In the genomic region with DNA sequence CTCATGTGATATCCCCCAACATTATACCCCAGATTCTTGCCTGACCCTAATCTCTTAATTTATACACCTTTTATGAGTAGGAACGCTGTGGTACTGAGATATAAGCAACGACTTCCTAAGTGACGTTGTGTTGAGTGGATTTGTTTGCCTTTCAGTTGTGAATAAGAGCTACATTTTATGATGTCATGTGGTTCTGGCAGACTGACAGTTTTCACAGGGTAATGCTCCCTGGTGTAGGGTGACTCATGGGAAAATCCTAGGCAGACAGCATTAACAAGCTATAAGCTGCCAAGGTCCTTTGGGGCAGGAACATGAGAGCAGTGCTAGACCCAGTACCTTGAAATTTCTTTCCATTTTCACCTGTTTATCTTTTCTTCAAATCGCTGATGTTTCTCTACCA, we compare ENCODE assay signal across 8 cellular contexts. TPM values are rescaled to one million over a fixed set of nuclear protein-coding genes. Genes with fewer than 3 reads are reported as not detected.
DNase-seq lines count a peak whose midpoint lies in the region; ATAC-seq and TF ChIP-seq lines count a peak whose summit lies in the region.

No MANE protein-coding gene starts in this region.

- peak overlapping the region; percentile 64 for H3K4me2 ChIP-seq in PC-3 (ENCODE audit: low read length)

- POLR2A ChIA-PET in HEK293T (lab: Yijun Ruan, JAX) = interaction anchor here (1.1 kb wide), 2 partner anchors 11 to 118 kb away, joined by 3 to 6 read pairs; a partner anchor contains a TSS
- POLR2A ChIA-PET in PC-3 (lab: Charles Lee; ENCODE audit: unreplicated experiment) = interaction anchor here (0.6 to 0.9 kb wide), 2 partner anchors 11 to 205 kb away, joined by 6 to 7 read pairs; a partner anchor contains a TSS

- H3K36me3 ChIP-seq in PC-3 (ENCODE audit: low read depth, low read length) = peaks cover 12% of the 10 kb centered on the region

- no TSS peak for BruUV-seq in PC-3 (replicated peaks; lab: Mats Ljungman, UMichigan)

- ATAC-seq in PC-3 = peak; percentile 92

- H3K4me3 ChIP-seq in PC-3 (ENCODE audit: low read length) = no peak overlapping the region

- H3K27ac ChIP-seq in PC-3 (ENCODE audit: low read length) = peak overlapping the region; percentile 75

- peaks cover 8% of the 10 kb centered on the region; the same call in 1 of the 2 replicates for H4K20me1 ChIP-seq in PC-3 (ENCODE audit: low read length)

- peak overlapping the region; percentile 29 for H3K9ac ChIP-seq in PC-3 (ENCODE audit: low read length)

- no peaks in the 10 kb centered on the region for H3F3A ChIP-seq in PC-3 (ENCODE audit: low read length, unreplicated experiment)

- intact Hi-C loops in PC-3 (cut with micrococcal nuclease) = loop anchor here (1.0 kb wide), 1 partner anchor 22 kb away; no protein-coding TSS in a partner anchor
- intact Hi-C loops in posterior cingulate gyrus (cut with DNase I) = no loop called here

- H3K9me3 ChIP-seq in PC-3 (ENCODE audit: low read length) = no peaks in the 10 kb centered on the region

- no peak for TF ChIP-seq CTCF in PC-3 (conservative IDR thresholded peaks at IDR 0.05; ENCODE audit: low read depth, low read length)

- H3K9me2 ChIP-seq in PC-3 (replicated peaks; ENCODE audit: low read length) = no peaks in the 10 kb centered on the region

- H3K27me3 ChIP-seq in PC-3 (ENCODE audit: low read length) = no peaks in the 10 kb centered on the region

- H3K4me1 ChIP-seq in PC-3 (ENCODE audit: insufficient read depth, low read length) = peaks cover 55% of the 10 kb centered on the region

- H3K79me2 ChIP-seq in PC-3 (ENCODE audit: low read length) = peaks cover 56% of the 10 kb centered on the region

- no peak overlapping the region for H2AFZ ChIP-seq in PC-3 (ENCODE audit: low read length)

- DNase-seq in COR-L47 (lab: John Stamatoyannopoulos, UW) (peak; percentile 71), HEK293T (ENCODE audit: extremely low spot score) (peak; percentile 50), PC-3 (peak; percentile 100), fibroblast of the conjunctiva (ENCODE audit: low read depth) (peak; percentile 93), stromal cell of bone marrow (ENCODE audit: low read depth) (peak; percentile 98), GM19240 (ENCODE audit: insufficient read length, low spot score) (no peak), posterior cingulate gyrus (no peak), occipital lobe (lab: John Stamatoyannopoulos, UW) (no peak)

- CTCF ChIA-PET in HEK293T (lab: Yijun Ruan, JAX) (interaction anchor here (2.0 kb wide), 1 partner anchor 14 kb away, joined by 16 read pairs; no protein-coding TSS in a partner anchor), PC-3 (lab: Charles Lee) (interaction anchor here (1.0 to 1.4 kb wide), 4 partner anchors 10 to 83 kb away, joined by 4 to 11 read pairs (median 6); no protein-coding TSS in a partner anchor)

TF ChIP-seq in HEK293T, 16 proteins besides CTCF, POLR2A, EP300 and RAD21:
- TF ChIP-seq, protein P1, sequence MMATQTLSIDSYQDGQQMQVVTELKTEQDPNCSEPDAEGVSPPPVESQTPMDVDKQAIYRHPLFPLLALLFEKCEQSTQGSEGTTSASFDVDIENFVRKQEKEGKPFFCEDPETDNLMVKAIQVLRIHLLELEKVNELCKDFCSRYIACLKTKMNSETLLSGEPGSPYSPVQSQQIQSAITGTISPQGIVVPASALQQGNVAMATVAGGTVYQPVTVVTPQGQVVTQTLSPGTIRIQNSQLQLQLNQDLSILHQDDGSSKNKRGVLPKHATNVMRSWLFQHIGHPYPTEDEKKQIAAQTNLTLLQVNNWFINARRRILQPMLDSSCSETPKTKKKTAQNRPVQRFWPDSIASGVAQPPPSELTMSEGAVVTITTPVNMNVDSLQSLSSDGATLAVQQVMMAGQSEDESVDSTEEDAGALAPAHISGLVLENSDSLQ (IDR thresholded peaks at IDR 0.05) = peak; percentile 87
- TF ChIP-seq ZNF384 (IDR thresholded peaks at IDR 0.05) = no peak

RNA-seq across cellular contexts. Expression of a gene that starts 11.2 kb away (rescaled TPM):
- total RNA-seq in PC-3 (2014; rRNA removed) (14.8 and 16.7 TPM in 2 replicates), occipital lobe (0.31 TPM)

RNA-seq across cellular contexts. Expression of a gene that starts 35.7 kb away (rescaled TPM):
- total RNA-seq in PC-3 (2014; rRNA removed) (not detected in 2 replicates), occipital lobe (not detected)

Comparison
In these comparisons a context has a peak if more than half of its experiments do, and no peak if none do; other contexts are left out.
1. DNase-seq: peak in COR-L47 (single experiment), HEK293T (single experiment), PC-3 (single experiment), fibroblast of the conjunctiva (single experiment) and stromal cell of bone marrow (single experiment); none in GM19240 (single experiment), posterior cingulate gyrus (0 of 10) and occipital lobe (single experiment).
2. RNA of a gene that starts 11.2 kb away (total RNA-seq): 14.8 to 16.7 TPM in PC-3; 0.31 TPM in occipital lobe (single experiment); every median in the first group is over 10 times any median in the second.